In genomic region chr2:147843864-147844690, GRCh38 we compare ENCODE assay signal across 8 cellular contexts. TPM values are rescaled to one million over a fixed set of nuclear protein-coding genes. Genes with fewer than 3 reads are reported as not detected.
DNase-seq lines count a peak whose midpoint lies in the region; ATAC-seq, FAIRE-seq and TF ChIP-seq lines count a peak whose summit lies in the region.

No MANE protein-coding gene starts in this region.

- FAIRE-seq in HepG2 (lab: Jason Lieb, UNC) = no peak

- H3K36me3 Mint-ChIP-seq in dendritic cell treated with granulocyte-macrophage colony-stimulating factor and Interleukin-4, amounts not matched to agents 40 ng/mL and 50 ng/mL, for 4 days (ENCODE audit: low read depth) = peaks cover 21% of the 10 kb centered on the region

- intact Hi-C loops in dendritic cell treated with granulocyte-macrophage colony-stimulating factor and Interleukin-4, amounts not matched to agents 40 ng/mL and 50 ng/mL, for 4 days (cut with micrococcal nuclease) = loop anchor here (5.0 to 10.0 kb wide), 3 partner anchors 149 to 212 kb away; partner anchors contain the start of genes MBD5 and ORC4
- intact Hi-C loops in HepG2 (cut with micrococcal nuclease; ENCODE audit: unreplicated experiment) = loop anchor here (1.0 to 10.0 kb wide), 5 partner anchors 15 to 801 kb away; partner anchors contain the start of genes EPC2 and ORC4

- peak; percentile 75 for TF ChIP-seq RAD21 in HepG2 (CRISPR knock-in tag; IDR thresholded peaks at IDR 0.05)

- peak overlapping the region; percentile 98 for H3K4me3 Mint-ChIP-seq in dendritic cell treated with granulocyte-macrophage colony-stimulating factor and Interleukin-4, amounts not matched to agents 40 ng/mL and 50 ng/mL, for 4 days

- H3K4me1 ChIP-seq in HepG2 (ENCODE audit: insufficient read depth, low read length) = peaks cover 33% of the 10 kb centered on the region

- H3K4me2 ChIP-seq in HepG2 (ENCODE audit: low read depth, low read length) = peak overlapping the region; percentile 93

- H3K27ac Mint-ChIP-seq in dendritic cell treated with granulocyte-macrophage colony-stimulating factor and Interleukin-4, amounts not matched to agents 40 ng/mL and 50 ng/mL, for 4 days = peak overlapping the region; percentile 99

- CTCF ChIA-PET in HepG2 (lab: Yijun Ruan, JAX; ENCODE audit: low intra/inter-chr PET ratio, low total read pairs) = no interaction called here

- H3K4me3 ChIP-seq in HepG2 (replicated peaks in 1 of 3; ENCODE audit: insufficient read depth in 1 of 3, low read depth in 2 of 3, low read length in 3 of 3) = peak overlapping the region; percentile 88 to 97 (median 94)

- TF ChIP-seq EP300 in HepG2 (IDR thresholded peaks at IDR 0.05; ENCODE audit: low read depth in 2 of 2, low read length in 2 of 2) (peak in 1 of 2 experiments; percentile 4; a peak in 1 of 4 replicates), HepG2 (CRISPR knock-in tag; IDR thresholded peaks at IDR 0.05; ENCODE audit: borderline replicate concordance) (no peak; the same call in 1 of the 2 replicates)

- TF ChIP-seq CTCF in HepG2 (CRISPR knock-in tag; IDR thresholded peaks at IDR 0.05) = peak; percentile 56

- H3K9me3 Mint-ChIP-seq in dendritic cell treated with granulocyte-macrophage colony-stimulating factor and Interleukin-4, amounts not matched to agents 40 ng/mL and 50 ng/mL, for 4 days = no peaks in the 10 kb centered on the region

- TF ChIP-seq POLR2A in HepG2 (IDR thresholded peaks at IDR 0.05; ENCODE audit: insufficient read depth in 1 of 2, low read depth in 2 of 2, low read length in 2 of 2) = peak; percentile 65 to 86; a peak in 3 of 4 replicates

- H2AFZ ChIP-seq in HepG2 (ENCODE audit: low read length) = no peak overlapping the region

- POLR2A ChIA-PET in HepG2 (lab: Yijun Ruan, JAX) = interaction anchor here (0.8 to 2.2 kb wide), 11 partner anchors 16 to 665 kb away, joined by 3 to 13 read pairs (median 4); partner anchors contain the start of genes MBD5 and ORC4

- H3K27ac ChIP-seq in HepG2 (ENCODE audit: extremely low read length, insufficient read depth, low read length) = peak overlapping the region; percentile 95

- H4K20me1 ChIP-seq in HepG2 (ENCODE audit: insufficient read depth, low read length) = no peaks in the 10 kb centered on the region

- no peaks in the 10 kb centered on the region for H3K36me3 ChIP-seq in HepG2 (replicated peaks in 1 of 2; ENCODE audit: control insufficient read depth in 1 of 2, insufficient read depth in 2 of 2, low read length in 2 of 2)

- 1% methylated on average over 43 of the region's 113 CpGs for WGBS in HepG2 (ENCODE audit: low lambda C conversion rate)

- BruUV-seq in HepG2 (replicated peaks; lab: Mats Ljungman, UMichigan) = TSS peak; percentile 93

- H3K27me3 ChIP-seq in HepG2 (ENCODE audit: control insufficient read depth in 1 of 2, insufficient read depth in 2 of 2, low read length in 2 of 2) = peaks cover 0 to 5% of the 10 kb centered on the region in 2 experiments; a peak in 2 of 5 replicates

- peak; percentile 96 for ATAC-seq in GM19324 (IDR thresholded peaks at IDR 0.05; ENCODE audit: low FRiP score, unreplicated experiment)
- peak; percentile 83 for ATAC-seq in HG03442 (IDR thresholded peaks at IDR 0.05; ENCODE audit: unreplicated experiment)
- ATAC-seq in HepG2 = peak; percentile 95

- H3K9me3 ChIP-seq in HepG2 (ENCODE audit: low read length) = no peaks in the 10 kb centered on the region

- peak overlapping the region; percentile 90 for H3K9ac ChIP-seq in HepG2 (ENCODE audit: insufficient read depth, low read depth, low read length)

- DNase-seq in Ammon's horn (ENCODE audit: low spot score) (peak; percentile 87), NCI-H510A treated with DMSO at 0.1 percent for 48 hours (lab: John Stamatoyannopoulos, UW) (peak; percentile 51), HepG2 (ENCODE audit: low spot score) (peak; percentile 82)
- DNase-seq in activated CD4-positive, alpha-beta T cell treated with anti-CD3 and anti-CD28 coated beads, Interleukin-2, amount 50 U/mL, for 4 hours = peak; percentile 80 to 84
- peak; percentile 90 to 91 for DNase-seq in stimulated activated CD4-positive, alpha-beta T cell treated with anti-CD3 and anti-CD28 coated beads, Interleukin-2, amount 100 ng/mL, for 24 hours

- in situ Hi-C loops in HepG2 (cut with HindIII; ENCODE audit: extremely low pct_ligation_motif_present, low pct_unique_long_range_greater_than_20kb) = no loop called here

- H3K27me3 Mint-ChIP-seq in dendritic cell treated with granulocyte-macrophage colony-stimulating factor and Interleukin-4, amounts not matched to agents 40 ng/mL and 50 ng/mL, for 4 days = peaks cover 27% of the 10 kb centered on the region

- H3K4me1 Mint-ChIP-seq in dendritic cell treated with granulocyte-macrophage colony-stimulating factor and Interleukin-4, amounts not matched to agents 40 ng/mL and 50 ng/mL, for 4 days (ENCODE audit: low read depth) = peaks cover 36% of the 10 kb centered on the region

- peaks cover 42% of the 10 kb centered on the region for H3K79me2 ChIP-seq in HepG2 (ENCODE audit: insufficient read depth, low read length)

TF ChIP-seq in HepG2, 621 proteins besides CTCF, POLR2A, EP300 and RAD21 (continues in another document):
- TF ChIP-seq FOXA3 (CRISPR knock-in tag; IDR thresholded peaks at IDR 0.05) (peak; percentile 3; the same call in 1 of the 2 replicates), GMEB1 (CRISPR knock-in tag; IDR thresholded peaks at IDR 0.05; ENCODE audit: borderline replicate concordance) (peak; percentile 63; the same call in 1 of the 2 replicates), PHF20 (CRISPR knock-in tag; IDR thresholded peaks at IDR 0.05) (peak; percentile 25), ZNF20 (CRISPR knock-in tag; IDR thresholded peaks at IDR 0.05) (0 out of 2 replicates have a peak, but pooled peaks have one; percentile 87), CSRNP1 (CRISPR knock-in tag; IDR thresholded peaks at IDR 0.05) (peak; percentile 87), ZC3H4 (CRISPR knock-in tag; IDR thresholded peaks at IDR 0.05; ENCODE audit: borderline replicate concordance) (peak; percentile 39; the same call in 1 of the 2 replicates), ZBTB42 (CRISPR knock-in tag; IDR thresholded peaks at IDR 0.05) (peak; percentile 15), SMYD3 (CRISPR knock-in tag; IDR thresholded peaks at IDR 0.05) (peak; percentile 67; the same call in 1 of the 2 replicates), PTBP1 (IDR thresholded peaks at IDR 0.05; ENCODE audit: low read depth, low read length, poor library complexity, severe bottlenecking) (peak; percentile 74)
- TF ChIP-seq, protein P1, sequence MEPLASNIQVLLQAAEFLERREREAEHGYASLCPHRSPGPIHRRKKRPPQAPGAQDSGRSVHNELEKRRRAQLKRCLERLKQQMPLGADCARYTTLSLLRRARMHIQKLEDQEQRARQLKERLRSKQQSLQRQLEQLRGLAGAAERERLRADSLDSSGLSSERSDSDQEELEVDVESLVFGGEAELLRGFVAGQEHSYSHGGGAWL (CRISPR knock-in tag; IDR thresholded peaks at IDR 0.05) = peak; percentile 78; the same call in 1 of the 2 replicates

RNA-seq across cellular contexts. Expression of gene ACVR2A, which starts 0.8 kb away (rescaled TPM):
- 9.7 and 18.0 TPM in 2 replicates for total RNA-seq in HepG2 (2016; rRNA removed; fragmentation: Illumina TruSeq; extraction: Trizol)
- total RNA-seq in HepG2 (2016; cell fraction: cytosol; rRNA removed; fragmentation: Illumina TruSeq; extraction: Trizol; ENCODE audit: low read depth) = 37.4 and 38.3 TPM in 2 replicates
- 10.1 and 18.1 TPM in 2 replicates for total RNA-seq in HepG2 (2016; cell fraction: insoluble cytoplasmic fraction; rRNA removed; fragmentation: Illumina TruSeq; extraction: Trizol)
- 18.0 and 18.6 TPM in 2 replicates for total RNA-seq in HepG2 (2016; cell fraction: membrane; rRNA removed; fragmentation: Illumina TruSeq; extraction: Trizol)
- total RNA-seq in HepG2 (2016; cell fraction: nucleus; rRNA removed; fragmentation: Illumina TruSeq; extraction: Trizol) = 30.8 and 32.6 TPM in 2 replicates
- 8.2 and 8.3 TPM in 2 replicates for polyA plus RNA-seq in HepG2 (2011; rRNA removed)
- 2.5 and 5.2 TPM in 2 replicates for polyA plus RNA-seq in HepG2 (2011; cell fraction: cytosol; rRNA removed)
- polyA plus RNA-seq in HepG2 (2011; cell fraction: nucleus; rRNA removed) = 8.0 and 11.9 TPM in 2 replicates
- 10.7 and 11.9 TPM in 2 replicates for polyA plus RNA-seq in HepG2 (2012)
- polyA plus RNA-seq in HepG2 (2016; cell fraction: cytosol; fragmentation: Illumina TruSeq; extraction: Trizol; ENCODE audit: low read depth) = 0.49 and 0.54 TPM in 2 replicates
- 4.7 and 5.0 TPM in 2 replicates for polyA plus RNA-seq in HepG2 (2016; cell fraction: insoluble cytoplasmic fraction; fragmentation: Illumina TruSeq; extraction: Trizol; ENCODE audit: low read depth)
- 1.3 and 1.4 TPM in 2 replicates for polyA plus RNA-seq in HepG2 (2016; cell fraction: membrane; fragmentation: Illumina TruSeq; extraction: Trizol; ENCODE audit: low read depth)
- polyA plus RNA-seq in HepG2 (2016; cell fraction: nucleus; fragmentation: Illumina TruSeq; extraction: Trizol; ENCODE audit: insufficient read depth, low read depth) = 28.6 and 31.2 TPM in 2 replicates
- 4.2 and 15.1 TPM in 2 replicates for polyA minus RNA-seq in HepG2 (2011; rRNA and poly(A)+ RNA removed; ENCODE audit: low replicate concordance)
- 17.1 and 25.4 TPM in 2 replicates for polyA minus RNA-seq in HepG2 (2011; cell fraction: cytosol; rRNA and poly(A)+ RNA removed)
- 67.9 and 68.8 TPM in 2 replicates for polyA minus RNA-seq in HepG2 (2011; cell fraction: nucleus; rRNA and poly(A)+ RNA removed)

Comparison
In these comparisons a context has a peak if more than half of its experiments do, and no peak if none do; other contexts are left out.
1. Peak in every context shown above with its lines: DNase-seq, ATAC-seq, H3K4me3 ChIP-seq and H3K27ac ChIP-seq.